Comparison of ENCODE assay signal across 26 cellular contexts in the genomic region with DNA sequence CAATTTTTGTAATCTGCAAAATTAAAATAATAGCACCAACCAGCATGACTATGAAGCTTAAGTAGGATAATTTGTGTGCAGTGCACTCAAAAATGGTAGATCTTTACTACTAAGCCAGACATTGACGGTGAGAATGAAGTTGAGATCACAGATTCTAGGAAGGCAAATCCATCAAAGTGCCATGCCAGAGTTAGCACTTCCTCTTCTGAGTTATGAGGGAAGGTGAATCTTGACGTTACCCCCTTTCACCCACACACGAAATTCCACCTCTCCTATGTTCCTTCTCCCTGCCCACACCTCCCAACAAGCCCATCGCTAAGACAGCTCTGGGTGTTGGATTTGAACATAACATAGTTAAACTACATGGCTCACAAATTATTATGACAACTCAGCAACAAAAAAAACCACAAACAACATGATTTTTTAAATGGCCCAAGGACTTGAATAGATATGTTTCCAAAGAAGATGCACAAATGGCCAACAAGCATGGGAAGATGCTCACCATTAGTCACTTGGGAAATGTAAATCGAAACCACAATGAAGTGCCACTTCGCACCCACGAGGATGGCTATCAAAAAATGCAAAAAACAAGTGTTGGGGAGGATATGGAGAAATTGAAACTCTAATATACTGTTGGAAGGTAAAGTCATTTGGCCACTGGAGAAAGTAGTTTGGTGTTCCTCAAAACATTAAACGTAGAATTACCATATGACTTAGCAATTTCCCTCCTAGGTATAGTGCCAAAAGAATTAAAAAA.
DNase-seq lines count a peak whose midpoint lies in the region; ATAC-seq, FAIRE-seq and TF ChIP-seq lines count a peak whose summit lies in the region.
"Had no signal": no experiment of that assay in that cellular context is flagged by ENCODE, and none has a peak within 500 bp of the region (broad histone marks: within the 10 kb centered on the region; RNA-seq: fewer than 3 reads in every experiment).

No MANE protein-coding gene starts in this region.

- peaks cover 2% of the 10 kb centered on the region for H3K27me3 Mint-ChIP-seq in activated CD4-positive, alpha-beta T cell treated with anti-CD3 and anti-CD28 coated beads for 36 hours
- no peaks in the 10 kb centered on the region for H3K27me3 Mint-ChIP-seq in natural killer cell treated with Interleukin-12 subunit alpha and Interleukin-12 subunit beta and Interleukin-15 and Interleukin-18, amount 100 ng/mL, for 72 hours
- H3K27me3 Mint-ChIP-seq in activated naive CD4-positive, alpha-beta T cell treated with anti-CD3 and anti-CD28 coated beads, Interleukin-2, amount 10 ng/mL, durations not matched to agents 7 days and 5 days = peaks cover 4% of the 10 kb centered on the region

- no peak for TF ChIP-seq CTCF in GM12878 (IDR thresholded peaks at IDR 0.05 in 2 of 3, conservative IDR thresholded peaks at IDR 0.05 in 1 of 3; ENCODE audit: control insufficient read depth in 2 of 3, extremely low read depth in 1 of 3, insufficient read depth in 1 of 3, low read depth in 3 of 3, low read length in 3 of 3)

- no peaks in the 10 kb centered on the region; the same call in 2 of the 3 replicates for H3K9me3 ChIP-seq in GM12878 (replicated peaks; ENCODE audit: control insufficient read depth, insufficient read depth, low read length)
- H3K9me3 ChIP-seq: BE2C, HAP-1, MG63, SK-N-SH had no signal

- no peaks in the 10 kb centered on the region for H3K36me3 ChIP-seq in GM12878 (ENCODE audit: control insufficient read depth in 2 of 2, insufficient read depth in 2 of 2, low read length in 1 of 2)
- H3K36me3 ChIP-seq: BE2C, HAP-1, MG63 had no signal

- RAD21 ChIA-PET in GM12878 (lab: Charles Lee; ENCODE audit: unreplicated experiment) = no interaction called here

- 47% methylated on average over 8 of the region's 8 CpGs for whole genome bisulfite sequencing in GM12878 (ENCODE audit: insufficient coverage, insufficient replicate concordance, low lambda C conversion rate, missing lambda C conversion rate)

- H4K20me1 ChIP-seq in GM12878 (ENCODE audit: control insufficient read depth, insufficient read depth) = no peaks in the 10 kb centered on the region

- H3K36me3 Mint-ChIP-seq in activated CD4-positive, alpha-beta T cell treated with anti-CD3 and anti-CD28 coated beads for 36 hours (ENCODE audit: low read depth) = no peaks in the 10 kb centered on the region
- H3K36me3 Mint-ChIP-seq in natural killer cell treated with Interleukin-12 subunit alpha and Interleukin-12 subunit beta and Interleukin-15 and Interleukin-18, amount 100 ng/mL, for 72 hours = peaks cover 10% of the 10 kb centered on the region
- peaks cover 4% of the 10 kb centered on the region for H3K36me3 Mint-ChIP-seq in activated naive CD4-positive, alpha-beta T cell treated with anti-CD3 and anti-CD28 coated beads, Interleukin-2, amount 10 ng/mL, durations not matched to agents 7 days and 5 days

- no peak overlapping the region for H3K27ac Mint-ChIP-seq in activated CD4-positive, alpha-beta T cell treated with anti-CD3 and anti-CD28 coated beads for 36 hours
- H3K27ac Mint-ChIP-seq in natural killer cell treated with Interleukin-12 subunit alpha and Interleukin-12 subunit beta and Interleukin-15 and Interleukin-18, amount 100 ng/mL, for 72 hours = peak overlapping the region; percentile 63 to 77
- H3K27ac Mint-ChIP-seq in activated naive CD4-positive, alpha-beta T cell treated with anti-CD3 and anti-CD28 coated beads, Interleukin-2, amount 10 ng/mL, durations not matched to agents 7 days and 5 days = no peak overlapping the region
- H3K27ac Mint-ChIP-seq: HFFc6 had no signal

- H3K4me1 ChIP-seq in GM12878 (ENCODE audit: control insufficient read depth, insufficient read depth, low read length) = peaks cover 11% of the 10 kb centered on the region
- H3K4me1 ChIP-seq: BE2C had no signal

- H3K9me3 Mint-ChIP-seq in activated CD4-positive, alpha-beta T cell treated with anti-CD3 and anti-CD28 coated beads for 36 hours (ENCODE audit: low read depth) = no peaks in the 10 kb centered on the region
- H3K9me3 Mint-ChIP-seq in natural killer cell treated with Interleukin-12 subunit alpha and Interleukin-12 subunit beta and Interleukin-15 and Interleukin-18, amount 100 ng/mL, for 72 hours = peaks cover 11% of the 10 kb centered on the region
- peaks cover 3% of the 10 kb centered on the region for H3K9me3 Mint-ChIP-seq in activated naive CD4-positive, alpha-beta T cell treated with anti-CD3 and anti-CD28 coated beads, Interleukin-2, amount 10 ng/mL, durations not matched to agents 7 days and 5 days
- H3K9me3 Mint-ChIP-seq: HFFc6 had no signal

- no peak overlapping the region for H3K9ac ChIP-seq in GM12878 (ENCODE audit: control insufficient read depth, insufficient read depth, low read length)
- H3K9ac ChIP-seq: GM23248, SK-N-SH had no signal

- CTCF ChIA-PET in activated CD4-positive, alpha-beta T cell treated with anti-CD3 and anti-CD28 coated beads for 36 hours (lab: Charles Lee) = interaction anchor here (0.7 to 0.8 kb wide), 2 partner anchors 15 to 87 kb away, joined by 3 read pairs; no protein-coding TSS in a partner anchor
- CTCF ChIA-PET in GM12878 (lab: Yijun Ruan, JAX) = interaction anchor here (1.1 kb wide), 1 partner anchor 10 kb away, joined by 3 read pairs; no protein-coding TSS in a partner anchor
- CTCF ChIA-PET in activated naive CD4-positive, alpha-beta T cell treated with anti-CD3 and anti-CD28 coated beads, Interleukin-2, amount 10 ng/mL, durations not matched to agents 7 days and 5 days (lab: Charles Lee) = no interaction called here

- TF ChIP-seq EP300 in GM12878 (IDR thresholded peaks at IDR 0.05; ENCODE audit: borderline replicate concordance in 1 of 2, control insufficient read depth in 1 of 2, low read depth in 2 of 2, low read length in 2 of 2) = no peak

- peak; percentile 58 for FAIRE-seq in H54 (lab: Jason Lieb, UNC)
- FAIRE-seq in GM12878 (lab: Jason Lieb, UNC) = no peak

- H3K27ac ChIP-seq in GM12878 (ENCODE audit: control insufficient read depth, insufficient read depth) = no peak overlapping the region
- H3K27ac ChIP-seq: GM23248 had no signal

- SMC1A ChIA-PET in GM12878 (lab: Charles Lee; ENCODE audit: uncharacterized antibody, unreplicated experiment) = interaction anchor here (0.8 to 1.1 kb wide), 2 partner anchors 9 to 10 kb away, joined by 3 read pairs; no protein-coding TSS in a partner anchor

- TF ChIP-seq POLR2A in H54 (IDR thresholded peaks at IDR 0.05; ENCODE audit: low read depth, low read length) (no peak), GM12878 (IDR thresholded peaks at IDR 0.05; ENCODE audit: low read depth, low read length) (no peak), erythroblast (IDR thresholded peaks at IDR 0.05; ENCODE audit: low read length) (no peak)

- no peak for TF ChIP-seq RAD21 in GM12878 (IDR thresholded peaks at IDR 0.05; ENCODE audit: insufficient read depth, low read depth, low read length)

- peaks cover 28% of the 10 kb centered on the region for H3K4me1 Mint-ChIP-seq in activated CD4-positive, alpha-beta T cell treated with anti-CD3 and anti-CD28 coated beads for 36 hours
- peaks cover 31 to 36% of the 10 kb centered on the region in 2 donors for H3K4me1 Mint-ChIP-seq in natural killer cell treated with Interleukin-12 subunit alpha and Interleukin-12 subunit beta and Interleukin-15 and Interleukin-18, amount 100 ng/mL, for 72 hours (ENCODE audit: low read depth in 2 of 2)
- peaks cover 11% of the 10 kb centered on the region for H3K4me1 Mint-ChIP-seq in activated naive CD4-positive, alpha-beta T cell treated with anti-CD3 and anti-CD28 coated beads, Interleukin-2, amount 10 ng/mL, durations not matched to agents 7 days and 5 days

- no peaks in the 10 kb centered on the region for H3K27me3 ChIP-seq in GM12878 (replicated peaks in 1 of 2; ENCODE audit: control insufficient read depth in 2 of 2, insufficient read depth in 2 of 2, low read length in 1 of 2)
- H3K27me3 ChIP-seq: BE2C had no signal

- peak; percentile 16 for DNase-seq in activated CD4-positive, alpha-beta T cell treated with anti-CD3 and anti-CD28 coated beads for 36 hours
- no peak for DNase-seq in activated CD4-positive, alpha-beta T cell treated with anti-CD3 and anti-CD28 coated beads for 1 hour
- no peak for DNase-seq in H54 (ENCODE audit: insufficient read length, low spot score)
- no peak for DNase-seq in GM12878 (ENCODE audit: low read depth, low spot score)
- no peak for DNase-seq in natural killer cell treated with Interleukin-12 subunit alpha and Interleukin-12 subunit beta and Interleukin-15 and Interleukin-18, amount 100 ng/mL, for 72 hours (ENCODE audit: low spot score)
- DNase-seq in erythroblast (lab: John Stamatoyannopoulos, UW) = no peak
- no peak for DNase-seq in H4 (ENCODE audit: low spot score)
- DNase-seq in activated naive CD4-positive, alpha-beta T cell treated with anti-CD3 and anti-CD28 coated beads, Interleukin-2, amount 10 ng/mL, durations not matched to agents 7 days and 5 days = no peak
- DNase-seq: 8988T, ACHN, BE2C, Calu3, DND-41, GM23248, HFFc6, KG1, MG63, NCI-H1092, NCI-H1417 treated with DMSO at 0.1 percent for 48 hours, NCI-H187, NCI-H2081 treated with DMSO at 0.1 percent for 48 hours, NCI-H2171 treated with DMSO at 0.1 percent for 48 hours, NCI-H345, NCI-H524, SK-N-SH had no signal

- intact Hi-C loops in activated CD4-positive, alpha-beta T cell treated with anti-CD3 and anti-CD28 coated beads for 36 hours (cut with DNase I, micrococcal nuclease) = no loop called here
- intact Hi-C loops in GM12878 (cut with micrococcal nuclease; ENCODE audit: unreplicated experiment) = no loop called here

- H3K4me3 ChIP-seq in GM12878 = no peak overlapping the region
- H3K4me3 ChIP-seq: GM23248, HAP-1, MG63 had no signal

- ATAC-seq in activated CD4-positive, alpha-beta T cell treated with anti-CD3 and anti-CD28 coated beads for 36 hours = peak; percentile 34
- ATAC-seq in GM12878 = no peak
- peak; percentile 82 to 85 for ATAC-seq in natural killer cell treated with Interleukin-12 subunit alpha and Interleukin-12 subunit beta and Interleukin-15 and Interleukin-18, amount 100 ng/mL, for 72 hours

- no peaks in the 10 kb centered on the region for H3K79me2 ChIP-seq in GM12878 (ENCODE audit: control insufficient read depth, insufficient read depth, low read length)

- H3K4me2 ChIP-seq in GM12878 (ENCODE audit: control insufficient read depth, insufficient read depth) = no peak overlapping the region
- H3K4me2 ChIP-seq: SK-N-SH had no signal

- no TSS peak for BruUV-seq in GM12878 (replicated peaks; lab: Mats Ljungman, UMichigan)

- in situ Hi-C loops in GM12878 (cut with MboI) = no loop called here

- no peak overlapping the region for H2AFZ ChIP-seq in GM12878 (ENCODE audit: control insufficient read depth, low read depth, low read length)
- H2AFZ ChIP-seq: GM23248 had no signal

- no peak overlapping the region for H3K4me3 Mint-ChIP-seq in activated CD4-positive, alpha-beta T cell treated with anti-CD3 and anti-CD28 coated beads for 36 hours
- peak overlapping the region; percentile 61 for H3K4me3 Mint-ChIP-seq in natural killer cell treated with Interleukin-12 subunit alpha and Interleukin-12 subunit beta and Interleukin-15 and Interleukin-18, amount 100 ng/mL, for 72 hours
- H3K4me3 Mint-ChIP-seq in activated naive CD4-positive, alpha-beta T cell treated with anti-CD3 and anti-CD28 coated beads, Interleukin-2, amount 10 ng/mL, durations not matched to agents 7 days and 5 days = no peak overlapping the region
- H3K4me3 Mint-ChIP-seq: HFFc6 had no signal

- POLR2A ChIA-PET in activated CD4-positive, alpha-beta T cell treated with anti-CD3 and anti-CD28 coated beads for 36 hours (lab: Charles Lee) = no interaction called here
- POLR2A ChIA-PET in GM12878 (lab: Charles Lee) = no interaction called here

Comparison
In these comparisons a context has a peak if more than half of its experiments do, and no peak if none do; other contexts are left out.
1. H3K27ac Mint-ChIP-seq: peak in natural killer cell treated with Interleukin-12 subunit alpha and Interleukin-12 subunit beta and Interleukin-15 and Interleukin-18, amount 100 ng/mL, for 72 hours (2 of 2); none in activated CD4-positive, alpha-beta T cell treated with anti-CD3 and anti-CD28 coated beads for 36 hours (single experiment) and activated naive CD4-positive, alpha-beta T cell treated with anti-CD3 and anti-CD28 coated beads, Interleukin-2, amount 10 ng/mL, durations not matched to agents 7 days and 5 days (single experiment).